In the genomic region with DNA sequence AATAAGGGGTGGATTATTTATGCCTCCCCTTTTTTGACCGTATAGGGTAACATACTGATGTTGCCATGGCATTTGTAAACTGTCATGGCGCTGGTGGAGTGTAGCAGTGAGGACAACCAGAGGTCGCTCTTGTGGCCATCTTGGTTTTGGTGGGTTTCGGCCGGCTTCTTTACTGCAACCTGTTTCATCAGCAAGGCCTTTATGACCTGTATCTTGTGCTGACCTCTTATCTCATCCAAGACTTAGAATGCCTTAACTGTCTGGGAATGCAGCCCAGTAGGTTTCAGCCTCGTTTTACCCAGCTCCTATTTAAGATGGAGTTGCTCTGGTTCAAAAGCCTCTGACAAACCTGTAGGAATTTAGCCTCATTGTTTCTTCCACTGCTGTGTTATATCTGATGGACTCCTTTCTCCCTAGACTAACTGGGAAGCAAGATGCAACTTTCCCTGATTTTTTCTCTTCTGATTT, we compare ENCODE assay signal across 1 cellular context.
TF ChIP-seq lines count a peak whose summit lies in the region.

No MANE protein-coding gene starts in this region.

TF ChIP-seq in K562, 482 proteins besides CTCF, POLR2A, EP300 and RAD21 (continued from another document and continues in another):
- TF ChIP-seq, protein P1, sequence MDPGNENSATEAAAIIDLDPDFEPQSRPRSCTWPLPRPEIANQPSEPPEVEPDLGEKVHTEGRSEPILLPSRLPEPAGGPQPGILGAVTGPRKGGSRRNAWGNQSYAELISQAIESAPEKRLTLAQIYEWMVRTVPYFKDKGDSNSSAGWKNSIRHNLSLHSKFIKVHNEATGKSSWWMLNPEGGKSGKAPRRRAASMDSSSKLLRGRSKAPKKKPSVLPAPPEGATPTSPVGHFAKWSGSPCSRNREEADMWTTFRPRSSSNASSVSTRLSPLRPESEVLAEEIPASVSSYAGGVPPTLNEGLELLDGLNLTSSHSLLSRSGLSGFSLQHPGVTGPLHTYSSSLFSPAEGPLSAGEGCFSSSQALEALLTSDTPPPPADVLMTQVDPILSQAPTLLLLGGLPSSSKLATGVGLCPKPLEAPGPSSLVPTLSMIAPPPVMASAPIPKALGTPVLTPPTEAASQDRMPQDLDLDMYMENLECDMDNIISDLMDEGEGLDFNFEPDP (CRISPR knock-in tag; IDR thresholded peaks at IDR 0.05) = no peak
- TF ChIP-seq CBX1 (IDR thresholded peaks at IDR 0.05; ENCODE audit: low read depth) = no peak
- no peak for TF ChIP-seq ZZZ3 (IDR thresholded peaks at IDR 0.05)
- TF ChIP-seq FOXJ3 (CRISPR knock-in tag; IDR thresholded peaks at IDR 0.05) = no peak
- TF ChIP-seq KLF13 (tag; IDR thresholded peaks at IDR 0.05; ENCODE audit: borderline replicate concordance, low read depth) = 0 out of 2 replicates have a peak, but pooled peaks have one; percentile 20
- TF ChIP-seq FOXK1 (CRISPR knock-in tag; IDR thresholded peaks at IDR 0.05; ENCODE audit: borderline replicate concordance) = no peak
- no peak for TF ChIP-seq HMBOX1 (IDR thresholded peaks at IDR 0.05)
- TF ChIP-seq FOXP4 (CRISPR knock-in tag; IDR thresholded peaks at IDR 0.05; ENCODE audit: borderline replicate concordance) = no peak
- peak; percentile 76; the same call in 1 of the 2 replicates for TF ChIP-seq HIVEP1 (CRISPR knock-in tag; IDR thresholded peaks at IDR 0.05)
- no peak for TF ChIP-seq HMG20B (CRISPR knock-in tag; IDR thresholded peaks at IDR 0.05)
- TF ChIP-seq SFPQ (IDR thresholded peaks at IDR 0.05; ENCODE audit: low read depth, low read length) = no peak
- no peak for TF ChIP-seq PCBP1 (IDR thresholded peaks at IDR 0.05; ENCODE audit: low read depth, low read length, poor library complexity, severe bottlenecking)
- 0 out of 2 replicates have a peak, but pooled peaks have one; percentile 36 for TF ChIP-seq RFX7 (CRISPR knock-in tag; IDR thresholded peaks at IDR 0.05)
- TF ChIP-seq TRIM28 (IDR thresholded peaks at IDR 0.05) = no peak
- TF ChIP-seq, protein P2, sequence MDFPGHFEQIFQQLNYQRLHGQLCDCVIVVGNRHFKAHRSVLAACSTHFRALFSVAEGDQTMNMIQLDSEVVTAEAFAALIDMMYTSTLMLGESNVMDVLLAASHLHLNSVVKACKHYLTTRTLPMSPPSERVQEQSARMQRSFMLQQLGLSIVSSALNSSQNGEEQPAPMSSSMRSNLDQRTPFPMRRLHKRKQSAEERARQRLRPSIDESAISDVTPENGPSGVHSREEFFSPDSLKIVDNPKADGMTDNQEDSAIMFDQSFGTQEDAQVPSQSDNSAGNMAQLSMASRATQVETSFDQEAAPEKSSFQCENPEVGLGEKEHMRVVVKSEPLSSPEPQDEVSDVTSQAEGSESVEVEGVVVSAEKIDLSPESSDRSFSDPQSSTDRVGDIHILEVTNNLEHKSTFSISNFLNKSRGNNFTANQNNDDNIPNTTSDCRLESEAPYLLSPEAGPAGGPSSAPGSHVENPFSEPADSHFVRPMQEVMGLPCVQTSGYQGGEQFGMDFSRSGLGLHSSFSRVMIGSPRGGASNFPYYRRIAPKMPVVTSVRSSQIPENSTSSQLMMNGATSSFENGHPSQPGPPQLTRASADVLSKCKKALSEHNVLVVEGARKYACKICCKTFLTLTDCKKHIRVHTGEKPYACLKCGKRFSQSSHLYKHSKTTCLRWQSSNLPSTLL (IDR thresholded peaks at IDR 0.05) = no peak
- TF ChIP-seq IFI16 (CRISPR knock-in tag; IDR thresholded peaks at IDR 0.05) = peak; percentile 88
- no peak for TF ChIP-seq ZNF184 (CRISPR knock-in tag; IDR thresholded peaks at IDR 0.05)
- TF ChIP-seq MED1 (CRISPR knock-in tag; IDR thresholded peaks at IDR 0.05; ENCODE audit: borderline replicate concordance) = no peak
- TF ChIP-seq ZNF785 (CRISPR knock-in tag; IDR thresholded peaks at IDR 0.05) = no peak
- TF ChIP-seq, protein P3, sequence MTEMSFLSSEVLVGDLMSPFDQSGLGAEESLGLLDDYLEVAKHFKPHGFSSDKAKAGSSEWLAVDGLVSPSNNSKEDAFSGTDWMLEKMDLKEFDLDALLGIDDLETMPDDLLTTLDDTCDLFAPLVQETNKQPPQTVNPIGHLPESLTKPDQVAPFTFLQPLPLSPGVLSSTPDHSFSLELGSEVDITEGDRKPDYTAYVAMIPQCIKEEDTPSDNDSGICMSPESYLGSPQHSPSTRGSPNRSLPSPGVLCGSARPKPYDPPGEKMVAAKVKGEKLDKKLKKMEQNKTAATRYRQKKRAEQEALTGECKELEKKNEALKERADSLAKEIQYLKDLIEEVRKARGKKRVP (CRISPR knock-in tag; IDR thresholded peaks at IDR 0.05) = 0 out of 2 replicates have a peak, but pooled peaks have one; percentile 42
- TF ChIP-seq MAFK (IDR thresholded peaks at IDR 0.05; ENCODE audit: low read length) = no peak
- TF ChIP-seq FOXA3 (CRISPR knock-in tag; conservative IDR thresholded peaks at IDR 0.05 in 1 of 2, IDR thresholded peaks at IDR 0.05 in 1 of 2) = no peak
- TF ChIP-seq KLF6 (CRISPR knock-in tag; IDR thresholded peaks at IDR 0.05; ENCODE audit: borderline replicate concordance) = peak; percentile 95
- peak; percentile 96 for TF ChIP-seq ZNF668 (CRISPR knock-in tag; IDR thresholded peaks at IDR 0.05)
- TF ChIP-seq TCF7 (IDR thresholded peaks at IDR 0.05; ENCODE audit: borderline replicate concordance) = no peak
- TF ChIP-seq NELFE (IDR thresholded peaks at IDR 0.05; ENCODE audit: insufficient read depth, insufficient read length) = no peak
- TF ChIP-seq PHTF2 (CRISPR knock-in tag; IDR thresholded peaks at IDR 0.05) = no peak
- peak; percentile 93 for TF ChIP-seq TSHZ1 (CRISPR knock-in tag; IDR thresholded peaks at IDR 0.05)
- no peak for TF ChIP-seq ZNF780A (CRISPR knock-in tag; IDR thresholded peaks at IDR 0.05)
- peak; percentile 89 for TF ChIP-seq ZNF41 (CRISPR knock-in tag; conservative IDR thresholded peaks at IDR 0.05)
- TF ChIP-seq BRD9 (IDR thresholded peaks at IDR 0.05; ENCODE audit: low read depth, partially characterized antibody) = no peak
- TF ChIP-seq RBM15 (IDR thresholded peaks at IDR 0.05; ENCODE audit: insufficient read depth, low read length) = no peak
- no peak for TF ChIP-seq COPS2 (conservative IDR thresholded peaks at IDR 0.05)
- TF ChIP-seq ZNF561 (CRISPR knock-in tag; conservative IDR thresholded peaks at IDR 0.05) = 0 out of 2 replicates have a peak, but pooled peaks have one; percentile 58
- TF ChIP-seq, protein P4, sequence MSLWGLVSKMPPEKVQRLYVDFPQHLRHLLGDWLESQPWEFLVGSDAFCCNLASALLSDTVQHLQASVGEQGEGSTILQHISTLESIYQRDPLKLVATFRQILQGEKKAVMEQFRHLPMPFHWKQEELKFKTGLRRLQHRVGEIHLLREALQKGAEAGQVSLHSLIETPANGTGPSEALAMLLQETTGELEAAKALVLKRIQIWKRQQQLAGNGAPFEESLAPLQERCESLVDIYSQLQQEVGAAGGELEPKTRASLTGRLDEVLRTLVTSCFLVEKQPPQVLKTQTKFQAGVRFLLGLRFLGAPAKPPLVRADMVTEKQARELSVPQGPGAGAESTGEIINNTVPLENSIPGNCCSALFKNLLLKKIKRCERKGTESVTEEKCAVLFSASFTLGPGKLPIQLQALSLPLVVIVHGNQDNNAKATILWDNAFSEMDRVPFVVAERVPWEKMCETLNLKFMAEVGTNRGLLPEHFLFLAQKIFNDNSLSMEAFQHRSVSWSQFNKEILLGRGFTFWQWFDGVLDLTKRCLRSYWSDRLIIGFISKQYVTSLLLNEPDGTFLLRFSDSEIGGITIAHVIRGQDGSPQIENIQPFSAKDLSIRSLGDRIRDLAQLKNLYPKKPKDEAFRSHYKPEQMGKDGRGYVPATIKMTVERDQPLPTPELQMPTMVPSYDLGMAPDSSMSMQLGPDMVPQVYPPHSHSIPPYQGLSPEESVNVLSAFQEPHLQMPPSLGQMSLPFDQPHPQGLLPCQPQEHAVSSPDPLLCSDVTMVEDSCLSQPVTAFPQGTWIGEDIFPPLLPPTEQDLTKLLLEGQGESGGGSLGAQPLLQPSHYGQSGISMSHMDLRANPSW (CRISPR knock-in tag; IDR thresholded peaks at IDR 0.05) = no peak
- no peak for TF ChIP-seq ZNF217 (CRISPR knock-in tag; IDR thresholded peaks at IDR 0.05)
- TF ChIP-seq HDAC8 (tag; IDR thresholded peaks at IDR 0.05) = peak; percentile 95
- peak; percentile 13 to 47; a peak in 2 of 4 replicates for TF ChIP-seq TRIM24 (IDR thresholded peaks at IDR 0.05)
- TF ChIP-seq ERF (CRISPR knock-in tag; IDR thresholded peaks at IDR 0.05) = 0 out of 2 replicates have a peak, but pooled peaks have one; percentile 47
- TF ChIP-seq ESRRA (IDR thresholded peaks at IDR 0.05; ENCODE audit: borderline replicate concordance, low read depth) = peak; percentile 86; the same call in 1 of the 2 replicates
- no peak for TF ChIP-seq CCNT2 (IDR thresholded peaks at IDR 0.05; ENCODE audit: borderline replicate concordance, extremely low read depth, insufficient read length, low read depth, low read length)
- peak; percentile 75 for TF ChIP-seq TEAD2 (tag; IDR thresholded peaks at IDR 0.05)
